ENCODE assay signal across 15 cellular contexts in the genomic region with DNA sequence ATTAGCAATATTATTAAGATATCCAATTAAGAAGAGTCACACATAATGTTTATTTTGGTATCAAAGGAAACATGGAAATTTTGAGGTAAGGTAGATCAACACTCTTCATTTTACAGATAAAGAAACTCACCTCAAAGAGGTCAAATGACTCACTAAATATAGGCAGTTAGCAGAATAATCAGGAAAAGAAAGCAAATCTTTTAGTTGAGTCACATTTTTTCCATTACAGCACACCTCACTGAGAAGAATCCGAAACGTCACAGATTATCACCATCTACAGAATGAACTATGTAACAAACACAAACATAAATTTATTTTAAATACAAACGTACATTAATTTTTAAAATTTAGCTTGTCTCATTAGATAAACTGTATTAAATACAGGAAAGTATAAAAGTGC.
DNase-seq lines count a peak whose midpoint lies in the region; ATAC-seq, FAIRE-seq and TF ChIP-seq lines count a peak whose summit lies in the region.
"Had no signal": no experiment of that assay in that cellular context is flagged by ENCODE, and none has a peak within 500 bp of the region (broad histone marks: within the 10 kb centered on the region; RNA-seq: fewer than 3 reads in every experiment).

No MANE protein-coding gene starts in this region.

- FAIRE-seq in kidney (lab: Jason Lieb, UNC), result peak; percentile 52
- FAIRE-seq: H1 had no signal

- H3K27ac ChIP-seq in kidney (ENCODE audit: low read depth in 2 of 2, low read length in 2 of 2) (no peak overlapping the region), foreskin keratinocyte (no peak overlapping the region)
- H3K27ac ChIP-seq: C4-2B had no signal

- no peak for DNase-seq in Calu3
- DNase-seq in astrocyte of the hippocampus (ENCODE audit: low read depth, low spot score), result peak; percentile 20
- peak; percentile 44 to 67 for DNase-seq in dermis microvascular lymphatic vessel endothelial cell (ENCODE audit: low read depth in 2 of 2)
- DNase-seq in kidney, result no peak
- no peak for DNase-seq in NCI-H1436 (lab: John Stamatoyannopoulos, UW)
- DNase-seq in foreskin keratinocyte, result no peak
- DNase-seq in kidney glomerular epithelial cell (lab: John Stamatoyannopoulos, UW), result no peak
- DNase-seq: AML-193; CD4-positive, alpha-beta memory T cell; DMS79 treated with DMSO at 0.1 percent for 48 hours; GF-D8; H9 had no signal

- H3K9me3 Mint-ChIP-seq in Calu3 (ENCODE audit: low read depth, unreplicated experiment), result no peaks in the 10 kb centered on the region

- intact Hi-C loops in Calu3 (cut with micrococcal nuclease; ENCODE audit: unreplicated experiment), result loop anchor here (5.0 kb wide), 1 partner anchor 55 kb away; no protein-coding TSS in a partner anchor
- intact Hi-C loops in kidney (cut with DNase I), result no loop called here

- H3K27ac Mint-ChIP-seq in Calu3 (ENCODE audit: unreplicated experiment), result peak overlapping the region; percentile 72
- H3K27ac Mint-ChIP-seq: CD4-positive, alpha-beta memory T cell; H9 had no signal

- no peaks in the 10 kb centered on the region for H3K27me3 ChIP-seq in foreskin keratinocyte

- peaks cover 0 to 5% of the 10 kb centered on the region in 2 donors for H3K9me3 ChIP-seq in kidney (ENCODE audit: control insufficient read depth in 1 of 2, low read length in 2 of 2)

- no peak overlapping the region for H3K4me3 Mint-ChIP-seq in Calu3 (ENCODE audit: low read depth, unreplicated experiment)
- H3K4me3 Mint-ChIP-seq: CD4-positive, alpha-beta memory T cell; H9 had no signal

- CTCF ChIA-PET in Calu3 (lab: Charles Lee), result no interaction called here

- no peak for ATAC-seq in HG02610 (IDR thresholded peaks at IDR 0.05; ENCODE audit: unreplicated experiment)
- ATAC-seq in foreskin keratinocyte, result no peak

- H3K9ac ChIP-seq in kidney (ENCODE audit: low read length in 2 of 2), result no peak overlapping the region

- BruUV-seq in Calu3 (replicated peaks; lab: Mats Ljungman, UMichigan), result no TSS peak

- H3K4me1 ChIP-seq in kidney (ENCODE audit: control insufficient read depth in 1 of 2, insufficient read depth in 1 of 2, low read depth in 1 of 2, low read length in 2 of 2) (no peaks in the 10 kb centered on the region), foreskin keratinocyte (no peaks in the 10 kb centered on the region)

- no peaks in the 10 kb centered on the region for H3K36me3 ChIP-seq in kidney (ENCODE audit: control insufficient read depth in 1 of 2, insufficient read depth in 2 of 2, low read length in 2 of 2)

- H3K27me3 Mint-ChIP-seq in Calu3 (ENCODE audit: unreplicated experiment), result no peaks in the 10 kb centered on the region
- H3K27me3 Mint-ChIP-seq: CD4-positive, alpha-beta memory T cell had no signal

- H3K36me3 Mint-ChIP-seq in Calu3 (ENCODE audit: insufficient read depth, unreplicated experiment), result peaks cover 5% of the 10 kb centered on the region
- H3K36me3 Mint-ChIP-seq: CD4-positive, alpha-beta memory T cell had no signal

- peaks cover 28% of the 10 kb centered on the region for H3K4me1 Mint-ChIP-seq in Calu3 (ENCODE audit: low read depth, unreplicated experiment)
- H3K4me1 Mint-ChIP-seq: CD4-positive, alpha-beta memory T cell had no signal

- no peak overlapping the region for H3K4me3 ChIP-seq in kidney (ENCODE audit: low read length in 2 of 2)

- TF ChIP-seq CTCF in Calu3 (IDR thresholded peaks at IDR 0.05; ENCODE audit: unreplicated experiment) (no peak), kidney (IDR thresholded peaks at IDR 0.05; ENCODE audit: borderline replicate concordance, extremely low read depth, insufficient read depth) (no peak), foreskin keratinocyte (conservative IDR thresholded peaks at IDR 0.05) (no peak)

Comparison
In these comparisons a context has a peak if more than half of its experiments do, and no peak if none do; other contexts are left out.
1. DNase-seq: peak in astrocyte of the hippocampus (single experiment) and dermis microvascular lymphatic vessel endothelial cell (2 of 2); none in Calu3 (single experiment), kidney (single experiment), NCI-H1436 (single experiment), foreskin keratinocyte (0 of 2) and kidney glomerular epithelial cell (single experiment).